17 cellular contexts compared by ENCODE assay signal in genomic region chr6:137846274-137846673, GRCh38.
"Had no signal": no experiment of that assay in that cellular context is flagged by ENCODE, and none has a peak within 500 bp of the region (broad histone marks: within the 10 kb centered on the region; RNA-seq: fewer than 3 reads in every experiment).

No MANE protein-coding gene starts in this region.

- H3K9me3 Mint-ChIP-seq: central memory CD8-positive, alpha-beta T cell had no signal

- H3K9me3 ChIP-seq: colonic mucosa, left lung, ovary, psoas muscle, tibial nerve, vagina had no signal

- H3K27ac Mint-ChIP-seq: activated CD4-positive, alpha-beta T cell treated with anti-CD3 and anti-CD28 coated beads for 36 hours; activated naive CD8-positive, alpha-beta T cell treated with anti-CD3 and anti-CD28 coated beads for 36 hours; memory B cell; WTC11 had no signal

- H3K4me1 ChIP-seq: colonic mucosa, psoas muscle had no signal

- H3K4me3 Mint-ChIP-seq: activated CD4-positive, alpha-beta T cell treated with anti-CD3 and anti-CD28 coated beads for 36 hours; activated naive CD8-positive, alpha-beta T cell treated with anti-CD3 and anti-CD28 coated beads for 36 hours; central memory CD8-positive, alpha-beta T cell; memory B cell; neural crest cell; WTC11 had no signal

- FAIRE-seq: frontal cortex, TTC549 had no signal

- DNase-seq: activated CD4-positive, alpha-beta T cell treated with anti-CD3 and anti-CD28 coated beads for 36 hours; activated CD4-positive, alpha-beta T cell treated with anti-CD3 and anti-CD28 coated beads, Interleukin-2, amount 50 U/mL, for 48 hours; activated naive CD8-positive, alpha-beta T cell treated with anti-CD3 and anti-CD28 coated beads for 36 hours; activated T-cell treated with anti-CD3 and anti-CD28 coated beads for 4 hours; colonic mucosa; ovary; stimulated activated naive CD4-positive, alpha-beta T cell had no signal

- H3K27ac ChIP-seq: colonic mucosa, ovary, psoas muscle, tibial nerve, vagina had no signal

- H3K27me3 ChIP-seq: colonic mucosa, left lung, ovary, tibial nerve, vagina had no signal

- H3K4me1 Mint-ChIP-seq: central memory CD8-positive, alpha-beta T cell; memory B cell; neural crest cell; WTC11 had no signal

- H3K4me3 ChIP-seq: colonic mucosa, left lung, ovary, psoas muscle, tibial nerve, vagina had no signal

- H3K36me3 ChIP-seq: colonic mucosa, left lung, ovary, tibial nerve, vagina had no signal

- H3K36me3 Mint-ChIP-seq: WTC11 had no signal

- H3K27me3 Mint-ChIP-seq: activated CD4-positive, alpha-beta T cell treated with anti-CD3 and anti-CD28 coated beads for 36 hours; activated naive CD8-positive, alpha-beta T cell treated with anti-CD3 and anti-CD28 coated beads for 36 hours; central memory CD8-positive, alpha-beta T cell had no signal

- ATAC-seq: activated CD4-positive, alpha-beta T cell treated with anti-CD3 and anti-CD28 coated beads for 36 hours; WTC11 had no signal
